Comparison of ENCODE assay signal across 15 cellular contexts in the genomic region with DNA sequence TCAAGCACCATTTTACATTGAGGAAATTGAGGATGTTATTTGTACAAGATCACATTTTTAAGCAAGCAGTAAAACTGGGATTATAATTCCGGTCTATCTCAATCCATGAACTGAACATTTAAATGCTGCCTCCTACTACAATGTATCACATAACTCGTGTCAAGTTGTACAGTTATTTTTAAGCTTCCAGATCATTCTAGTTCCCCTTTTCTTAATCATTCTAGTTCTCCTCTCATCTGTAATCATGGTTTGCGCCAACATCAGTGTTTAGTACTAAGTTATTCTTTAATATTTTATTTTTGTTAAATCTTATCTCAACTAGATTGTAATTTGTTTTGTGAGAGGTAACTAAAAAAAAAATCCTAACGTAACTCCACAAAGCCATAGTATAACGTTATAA.
"Had no signal": no experiment of that assay in that cellular context is flagged by ENCODE, and none has a peak within 500 bp of the region (broad histone marks: within the 10 kb centered on the region; RNA-seq: fewer than 3 reads in every experiment).

No MANE protein-coding gene starts in this region.

- H3K9me3 Mint-ChIP-seq: activated CD4-positive, alpha-beta memory T cell treated with anti-CD3 and anti-CD28 coated beads, Interleukin-2, amount 10 ng/mL, durations not matched to agents 7 days and 5 days; activated T-cell treated with anti-CD3 and anti-CD28 coated beads, Interleukin-2, amount 50 U/mL, for 72 hours; dendritic cell treated with granulocyte-macrophage colony-stimulating factor and Interleukin-4, amounts not matched to agents 40 ng/mL and 50 ng/mL, for 4 days; effector memory CD8-positive, alpha-beta T cell; neural progenitor cell; stimulated activated naive CD8-positive, alpha-beta T cell treated with anti-CD3 and anti-CD28 coated beads, Interleukin-15, Interleukin-2, amounts not matched to agents 100 ng/mL and 50 ng/mL, for 24 hours had no signal

- DNase-seq: activated CD4-positive, alpha-beta memory T cell treated with anti-CD3 and anti-CD28 coated beads, Interleukin-2, amount 10 ng/mL, durations not matched to agents 7 days and 5 days; activated CD4-positive, CD25-positive, alpha-beta regulatory T cell treated with anti-CD3 and anti-CD28 coated beads, Interleukin-2, amount 50 U/mL, for 72 hours; activated gamma-delta T cell treated with Interleukin-2 at 50 U/mL for 16 hours; activated naive CD8-positive, alpha-beta T cell treated with anti-CD3 and anti-CD28 coated beads for 36 hours; activated T-cell treated with anti-CD3 and anti-CD28 coated beads, Interleukin-2, amount 50 U/mL, for 72 hours; brain microvascular endothelial cell; effector memory CD8-positive, alpha-beta T cell; erythroblast; ovary; sigmoid colon; stimulated activated CD4-positive, alpha-beta T cell treated with anti-CD3 and anti-CD28 coated beads, Interleukin-2, amount 100 ng/mL, for 48 hours; testis had no signal

- H3K27ac Mint-ChIP-seq: activated CD4-positive, alpha-beta memory T cell treated with anti-CD3 and anti-CD28 coated beads, Interleukin-2, amount 10 ng/mL, durations not matched to agents 7 days and 5 days; activated naive CD8-positive, alpha-beta T cell treated with anti-CD3 and anti-CD28 coated beads for 36 hours; activated T-cell treated with anti-CD3 and anti-CD28 coated beads, Interleukin-2, amount 50 U/mL, for 72 hours; dendritic cell treated with granulocyte-macrophage colony-stimulating factor and Interleukin-4, amounts not matched to agents 40 ng/mL and 50 ng/mL, for 4 days; neural progenitor cell; stimulated activated naive CD8-positive, alpha-beta T cell treated with anti-CD3 and anti-CD28 coated beads, Interleukin-15, Interleukin-2, amounts not matched to agents 100 ng/mL and 50 ng/mL, for 24 hours had no signal

- H3K4me3 Mint-ChIP-seq: activated CD4-positive, alpha-beta memory T cell treated with anti-CD3 and anti-CD28 coated beads, Interleukin-2, amount 10 ng/mL, durations not matched to agents 7 days and 5 days; activated naive CD8-positive, alpha-beta T cell treated with anti-CD3 and anti-CD28 coated beads for 36 hours; activated T-cell treated with anti-CD3 and anti-CD28 coated beads, Interleukin-2, amount 50 U/mL, for 72 hours; dendritic cell treated with granulocyte-macrophage colony-stimulating factor and Interleukin-4, amounts not matched to agents 40 ng/mL and 50 ng/mL, for 4 days; neural progenitor cell; stimulated activated naive CD8-positive, alpha-beta T cell treated with anti-CD3 and anti-CD28 coated beads, Interleukin-15, Interleukin-2, amounts not matched to agents 100 ng/mL and 50 ng/mL, for 24 hours had no signal

- ATAC-seq: activated T-cell treated with anti-CD3 and anti-CD28 coated beads, Interleukin-2, amount 50 U/mL, for 72 hours; effector memory CD8-positive, alpha-beta T cell had no signal

- H3K27me3 Mint-ChIP-seq: dendritic cell treated with granulocyte-macrophage colony-stimulating factor and Interleukin-4, amounts not matched to agents 40 ng/mL and 50 ng/mL, for 4 days; effector memory CD8-positive, alpha-beta T cell had no signal
